Comparison of ENCODE assay signal across 3 cellular contexts in genomic region chr2:196445991-196446390, GRCh38.
TF ChIP-seq lines count a peak whose summit lies in the region.

No MANE protein-coding gene starts in this region.

TF ChIP-seq in HEK293, 187 proteins besides CTCF, POLR2A, EP300 and RAD21:
- TF ChIP-seq ZNF623 (tag by site-specific recombination; IDR thresholded peaks at IDR 0.05): peak; percentile 80
- no peak for TF ChIP-seq TCF7L2 (IDR thresholded peaks at IDR 0.05; ENCODE audit: borderline replicate concordance, low read depth, low read length)
TF ChIP-seq in HEK293: peak in this region for 1.

TF ChIP-seq in K562, 482 proteins besides CTCF, POLR2A, EP300 and RAD21:
- TF ChIP-seq RBM25 (IDR thresholded peaks at IDR 0.05; ENCODE audit: low read depth, low read length, severe bottlenecking) (peak; percentile 68), BRD9 (IDR thresholded peaks at IDR 0.05; ENCODE audit: low read depth, partially characterized antibody) (no peak)

TF ChIP-seq in H1, 55 proteins besides CTCF, POLR2A, EP300 and RAD21:
- TF ChIP-seq, protein P1, sequence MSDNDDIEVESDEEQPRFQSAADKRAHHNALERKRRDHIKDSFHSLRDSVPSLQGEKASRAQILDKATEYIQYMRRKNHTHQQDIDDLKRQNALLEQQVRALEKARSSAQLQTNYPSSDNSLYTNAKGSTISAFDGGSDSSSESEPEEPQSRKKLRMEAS (IDR thresholded peaks at IDR 0.05): no peak
- TF ChIP-seq KDM1A (IDR thresholded peaks at IDR 0.05; ENCODE audit: borderline replicate concordance, low read length): peak; percentile 61; the same call in 1 of the 2 replicates
